ENCODE assay signal across 1 cellular context in genomic region chr1:56494306-56494705, GRCh38.
TF ChIP-seq lines count a peak whose summit lies in the region.

No MANE protein-coding gene starts in this region.

TF ChIP-seq in GM23338, 12 proteins besides CTCF, POLR2A, EP300 and RAD21:
- TF ChIP-seq, protein P1, sequence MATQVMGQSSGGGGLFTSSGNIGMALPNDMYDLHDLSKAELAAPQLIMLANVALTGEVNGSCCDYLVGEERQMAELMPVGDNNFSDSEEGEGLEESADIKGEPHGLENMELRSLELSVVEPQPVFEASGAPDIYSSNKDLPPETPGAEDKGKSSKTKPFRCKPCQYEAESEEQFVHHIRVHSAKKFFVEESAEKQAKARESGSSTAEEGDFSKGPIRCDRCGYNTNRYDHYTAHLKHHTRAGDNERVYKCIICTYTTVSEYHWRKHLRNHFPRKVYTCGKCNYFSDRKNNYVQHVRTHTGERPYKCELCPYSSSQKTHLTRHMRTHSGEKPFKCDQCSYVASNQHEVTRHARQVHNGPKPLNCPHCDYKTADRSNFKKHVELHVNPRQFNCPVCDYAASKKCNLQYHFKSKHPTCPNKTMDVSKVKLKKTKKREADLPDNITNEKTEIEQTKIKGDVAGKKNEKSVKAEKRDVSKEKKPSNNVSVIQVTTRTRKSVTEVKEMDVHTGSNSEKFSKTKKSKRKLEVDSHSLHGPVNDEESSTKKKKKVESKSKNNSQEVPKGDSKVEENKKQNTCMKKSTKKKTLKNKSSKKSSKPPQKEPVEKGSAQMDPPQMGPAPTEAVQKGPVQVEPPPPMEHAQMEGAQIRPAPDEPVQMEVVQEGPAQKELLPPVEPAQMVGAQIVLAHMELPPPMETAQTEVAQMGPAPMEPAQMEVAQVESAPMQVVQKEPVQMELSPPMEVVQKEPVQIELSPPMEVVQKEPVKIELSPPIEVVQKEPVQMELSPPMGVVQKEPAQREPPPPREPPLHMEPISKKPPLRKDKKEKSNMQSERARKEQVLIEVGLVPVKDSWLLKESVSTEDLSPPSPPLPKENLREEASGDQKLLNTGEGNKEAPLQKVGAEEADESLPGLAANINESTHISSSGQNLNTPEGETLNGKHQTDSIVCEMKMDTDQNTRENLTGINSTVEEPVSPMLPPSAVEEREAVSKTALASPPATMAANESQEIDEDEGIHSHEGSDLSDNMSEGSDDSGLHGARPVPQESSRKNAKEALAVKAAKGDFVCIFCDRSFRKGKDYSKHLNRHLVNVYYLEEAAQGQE (IDR thresholded peaks at IDR 0.05; ENCODE audit: unreplicated experiment): no peak
- no peak for TF ChIP-seq POLR2AphosphoS5 (IDR thresholded peaks at IDR 0.05; ENCODE audit: low read depth)
- no peak for TF ChIP-seq STAT1 (IDR thresholded peaks at IDR 0.05; ENCODE audit: unreplicated experiment)
- TF ChIP-seq EZH2 (IDR thresholded peaks at IDR 0.05; ENCODE audit: low read depth, unreplicated experiment): no peak
- TF ChIP-seq JUNB (IDR thresholded peaks at IDR 0.05; ENCODE audit: unreplicated experiment): no peak
- no peak for TF ChIP-seq ZNF331 (CRISPR knock-in tag; IDR thresholded peaks at IDR 0.05; ENCODE audit: low read depth)
- TF ChIP-seq ZNF462 (CRISPR knock-in tag; IDR thresholded peaks at IDR 0.05): no peak
- TF ChIP-seq ZNF114 (CRISPR knock-in tag; IDR thresholded peaks at IDR 0.05): no peak
- no peak for TF ChIP-seq EZH2phosphoT487 (IDR thresholded peaks at IDR 0.05; ENCODE audit: unreplicated experiment)
- no peak for TF ChIP-seq CREB1 (CRISPR knock-in tag; IDR thresholded peaks at IDR 0.05; ENCODE audit: low read depth)
- no peak for TF ChIP-seq NANOG (IDR thresholded peaks at IDR 0.05; ENCODE audit: borderline replicate concordance)
- TF ChIP-seq, protein P2, sequence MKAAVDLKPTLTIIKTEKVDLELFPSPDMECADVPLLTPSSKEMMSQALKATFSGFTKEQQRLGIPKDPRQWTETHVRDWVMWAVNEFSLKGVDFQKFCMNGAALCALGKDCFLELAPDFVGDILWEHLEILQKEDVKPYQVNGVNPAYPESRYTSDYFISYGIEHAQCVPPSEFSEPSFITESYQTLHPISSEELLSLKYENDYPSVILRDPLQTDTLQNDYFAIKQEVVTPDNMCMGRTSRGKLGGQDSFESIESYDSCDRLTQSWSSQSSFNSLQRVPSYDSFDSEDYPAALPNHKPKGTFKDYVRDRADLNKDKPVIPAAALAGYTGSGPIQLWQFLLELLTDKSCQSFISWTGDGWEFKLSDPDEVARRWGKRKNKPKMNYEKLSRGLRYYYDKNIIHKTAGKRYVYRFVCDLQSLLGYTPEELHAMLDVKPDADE (IDR thresholded peaks at IDR 0.05): no peak
